Comparison of ENCODE assay signal across 24 cellular contexts in the genomic region with DNA sequence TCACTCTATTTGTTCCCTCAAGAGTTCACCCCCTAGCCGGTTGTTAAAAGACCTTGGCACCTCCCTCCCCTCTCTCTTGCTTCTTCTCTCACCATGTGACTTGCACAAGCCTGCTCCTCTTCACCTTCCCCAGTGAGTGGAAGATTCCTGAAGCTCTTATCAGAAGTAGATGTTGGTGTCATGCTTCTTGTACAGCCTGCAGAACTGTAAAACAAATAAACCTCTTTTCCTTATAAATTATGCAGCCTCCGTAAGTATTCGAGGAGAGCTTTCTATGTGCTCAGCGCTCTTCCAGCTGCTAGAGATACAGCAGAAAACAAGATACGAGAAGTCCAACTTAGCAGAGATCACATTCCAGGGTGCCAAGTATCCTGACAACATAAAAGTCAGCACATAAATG.
DNase-seq lines count a peak whose midpoint lies in the region; ATAC-seq, FAIRE-seq and TF ChIP-seq lines count a peak whose summit lies in the region.
"Had no signal": no experiment of that assay in that cellular context is flagged by ENCODE, and none has a peak within 500 bp of the region (broad histone marks: within the 10 kb centered on the region; RNA-seq: fewer than 3 reads in every experiment).

No MANE protein-coding gene starts in this region.

- H3K36me3 Mint-ChIP-seq in stimulated activated memory B cell treated with anti-CD40 and anti-IgM and Interleukin-4, amounts not matched to agents 10 μg/mL and 1 μg/mL and 100 μg/mL, for 72 hours, result peaks cover 7% of the 10 kb centered on the region
- peaks cover 2% of the 10 kb centered on the region for H3K36me3 Mint-ChIP-seq in T-helper 17 cell (ENCODE audit: low read depth)
- H3K36me3 Mint-ChIP-seq: CD8-positive, alpha-beta T cell had no signal

- TF ChIP-seq POLR2A in breast epithelium (IDR thresholded peaks at IDR 0.05), result no peak

- H3K4me3 ChIP-seq in mammary epithelial cell (replicated peaks in 1 of 3; ENCODE audit: insufficient read depth in 1 of 3, low read depth in 2 of 3, low read length in 3 of 3) (no peak overlapping the region), breast epithelium (no peak overlapping the region), PC-9 (no peak overlapping the region), keratinocyte (ENCODE audit: control insufficient read depth in 2 of 3, extremely low read depth in 1 of 3, insufficient read depth in 2 of 3, low read depth in 1 of 3, low read length in 3 of 3) (no peak overlapping the region)
- H3K4me3 ChIP-seq: A549; BLaER1 treated with 17β-estradiol and CSF1 and Interleukin-3, amounts not matched to agents 10 nM and 100 nM had no signal

- BruUV-seq in mammary epithelial cell (replicated peaks; lab: Mats Ljungman, UMichigan), result no TSS peak
- no TSS peak for BruUV-seq in PC-9 (replicated peaks; lab: Mats Ljungman, UMichigan)

- 98% methylated on average over 5 of the region's 5 CpGs for WGBS in mammary epithelial cell (ENCODE audit: low coverage, missing lambda C conversion rate)

- H3K27ac ChIP-seq in mammary epithelial cell (ENCODE audit: insufficient read depth, low read depth, low read length), result peak overlapping the region; percentile 96
- no peak overlapping the region for H3K27ac ChIP-seq in breast epithelium
- peak overlapping the region; percentile 100 for H3K27ac ChIP-seq in PC-9
- H3K27ac ChIP-seq in keratinocyte (ENCODE audit: control insufficient read depth, insufficient read depth, low read length), result peak overlapping the region; percentile 4
- H3K27ac ChIP-seq: 22Rv1; BLaER1 treated with 17β-estradiol and CSF1 and Interleukin-3, amounts not matched to agents 10 nM and 100 nM; C4-2B had no signal

- POLR2A ChIA-PET in PC-9 (lab: Charles Lee; ENCODE audit: unreplicated experiment), result no interaction called here

- H3K4me1 Mint-ChIP-seq in stimulated activated memory B cell treated with anti-CD40 and anti-IgM and Interleukin-4, amounts not matched to agents 10 μg/mL and 1 μg/mL and 100 μg/mL, for 72 hours, result peaks cover 32% of the 10 kb centered on the region
- no peaks in the 10 kb centered on the region for H3K4me1 Mint-ChIP-seq in T-helper 17 cell
- H3K4me1 Mint-ChIP-seq: B cell had no signal

- CTCF ChIA-PET in mammary epithelial cell (lab: Charles Lee; ENCODE audit: low non-redundant PET) (no interaction called here), PC-9 (lab: Charles Lee) (no interaction called here)

- H2AFZ ChIP-seq in mammary epithelial cell (ENCODE audit: low read depth, low read length) (no peak overlapping the region), PC-9 (no peak overlapping the region), keratinocyte (ENCODE audit: control insufficient read depth, low read length) (no peak overlapping the region)

- in situ Hi-C loops in mammary epithelial cell (cut with MboI; ENCODE audit: low sequenced_read_pairs in 2 of 2), result loop anchor here in 1 of 2 donors (5.0 kb wide), 1 partner anchor 309 kb away; no protein-coding TSS in a partner anchor

- H3K4me3 Mint-ChIP-seq in stimulated activated memory B cell treated with anti-CD40 and anti-IgM and Interleukin-4, amounts not matched to agents 10 μg/mL and 1 μg/mL and 100 μg/mL, for 72 hours, result no peak overlapping the region
- H3K4me3 Mint-ChIP-seq in T-helper 17 cell, result no peak overlapping the region
- H3K4me3 Mint-ChIP-seq: B cell; CD4-positive, alpha-beta T cell; CD8-positive, alpha-beta T cell had no signal

- H3K9me3 ChIP-seq in mammary epithelial cell (replicated peaks; ENCODE audit: insufficient read depth, low read length), result peaks cover 3% of the 10 kb centered on the region
- no peaks in the 10 kb centered on the region for H3K9me3 ChIP-seq in breast epithelium
- peaks cover 6% of the 10 kb centered on the region; the same call in 1 of the 2 replicates for H3K9me3 ChIP-seq in PC-9 (ENCODE audit: insufficient read depth, low read depth)
- peaks cover 13% of the 10 kb centered on the region for H3K9me3 ChIP-seq in keratinocyte (ENCODE audit: control insufficient read depth, low read depth, low read length)
- H3K9me3 ChIP-seq in T-helper 17 cell (ENCODE audit: control insufficient read depth, low read length, poor library complexity, severe bottlenecking), result no peaks in the 10 kb centered on the region
- H3K9me3 ChIP-seq: A549, Caco-2 had no signal

- no peak for FAIRE-seq in keratinocyte (lab: Jason Lieb, UNC)
- FAIRE-seq: A549, D721Med, G401.6, GM12891, GM18507 had no signal

- no peaks in the 10 kb centered on the region for H3K27me3 ChIP-seq in mammary epithelial cell (ENCODE audit: insufficient read depth, low read length)
- no peaks in the 10 kb centered on the region for H3K27me3 ChIP-seq in breast epithelium
- H3K27me3 ChIP-seq in PC-9 (ENCODE audit: insufficient read depth, low read depth), result no peaks in the 10 kb centered on the region
- no peaks in the 10 kb centered on the region for H3K27me3 ChIP-seq in keratinocyte (ENCODE audit: control insufficient read depth, extremely low read depth, insufficient read depth, low read length)
- H3K27me3 ChIP-seq: BLaER1 treated with 17β-estradiol and CSF1 and Interleukin-3, amounts not matched to agents 10 nM and 100 nM had no signal

- no peaks in the 10 kb centered on the region for H3K27me3 Mint-ChIP-seq in stimulated activated memory B cell treated with anti-CD40 and anti-IgM and Interleukin-4, amounts not matched to agents 10 μg/mL and 1 μg/mL and 100 μg/mL, for 72 hours
- no peaks in the 10 kb centered on the region for H3K27me3 Mint-ChIP-seq in T-helper 17 cell
- H3K27me3 Mint-ChIP-seq: B cell; CD4-positive, alpha-beta T cell had no signal

- no peaks in the 10 kb centered on the region for H3K9me2 ChIP-seq in PC-9 (ENCODE audit: insufficient read depth)

- no peaks in the 10 kb centered on the region for H3K79me2 ChIP-seq in mammary epithelial cell (ENCODE audit: insufficient read depth, low read length)
- no peaks in the 10 kb centered on the region for H3K79me2 ChIP-seq in PC-9 (ENCODE audit: low read depth)
- no peaks in the 10 kb centered on the region for H3K79me2 ChIP-seq in keratinocyte (ENCODE audit: control insufficient read depth, insufficient read depth, low read length)

- H3K27ac Mint-ChIP-seq in stimulated activated memory B cell treated with anti-CD40 and anti-IgM and Interleukin-4, amounts not matched to agents 10 μg/mL and 1 μg/mL and 100 μg/mL, for 72 hours, result peak overlapping the region; percentile 57
- no peak overlapping the region for H3K27ac Mint-ChIP-seq in T-helper 17 cell
- H3K27ac Mint-ChIP-seq: B cell; CD4-positive, alpha-beta T cell; CD8-positive, alpha-beta T cell had no signal

- peaks cover 41% of the 10 kb centered on the region for H3F3A ChIP-seq in PC-9 (ENCODE audit: insufficient read depth, low read depth)

- DNase-seq in mammary epithelial cell (no peak), breast epithelium (ENCODE audit: low spot score in 2 of 2) (no peak), PC-9 (no peak), keratinocyte (ENCODE audit: low read depth, low spot score) (no peak), T-helper 17 cell (no peak), NCI-H1930 (lab: John Stamatoyannopoulos, UW) (no peak)
- DNase-seq: AML-193; Caco-2; Calu3; CD4-positive, alpha-beta T cell; CD8-positive, alpha-beta T cell; DMS79 treated with DMSO at 0.1 percent for 48 hours; GF-D8 had no signal

- no peaks in the 10 kb centered on the region for H3K36me3 ChIP-seq in mammary epithelial cell (ENCODE audit: insufficient read depth, low read length)
- H3K36me3 ChIP-seq in breast epithelium, result no peaks in the 10 kb centered on the region
- 0 out of 2 replicates have a peak, but pooled peaks cover 9% of the 10 kb centered on the region for H3K36me3 ChIP-seq in PC-9 (ENCODE audit: low read depth)
- H3K36me3 ChIP-seq in keratinocyte (ENCODE audit: control insufficient read depth in 2 of 2, extremely low read depth in 1 of 2, insufficient read depth in 2 of 2, low read length in 2 of 2), result no peaks in the 10 kb centered on the region
- H3K36me3 ChIP-seq: BLaER1 treated with 17β-estradiol and CSF1 and Interleukin-3, amounts not matched to agents 10 nM and 100 nM had no signal

- H3K4me1 ChIP-seq in mammary epithelial cell (ENCODE audit: insufficient read depth, low read length) (peaks cover 19% of the 10 kb centered on the region), breast epithelium (no peaks in the 10 kb centered on the region), PC-9 (replicated peaks; ENCODE audit: insufficient read depth) (peaks cover 48% of the 10 kb centered on the region), keratinocyte (ENCODE audit: control insufficient read depth, extremely low read depth, insufficient read depth, low read length) (peaks cover 30% of the 10 kb centered on the region)
- H3K4me1 ChIP-seq: BLaER1 treated with 17β-estradiol and CSF1 and Interleukin-3, amounts not matched to agents 10 nM and 100 nM had no signal

- H3K9me1 ChIP-seq in keratinocyte (ENCODE audit: control insufficient read depth, extremely low read depth, insufficient read depth, low read length), result no peaks in the 10 kb centered on the region

- ATAC-seq in stimulated activated memory B cell treated with anti-CD40 and anti-IgM and Interleukin-4, amounts not matched to agents 10 μg/mL and 1 μg/mL and 100 μg/mL, for 72 hours, result no peak
- ATAC-seq in T-helper 17 cell (no peak), GM19455 (IDR thresholded peaks at IDR 0.05; ENCODE audit: unreplicated experiment) (no peak)
- ATAC-seq: A549; CD8-positive, alpha-beta T cell had no signal

- no peak overlapping the region for H3K4me2 ChIP-seq in mammary epithelial cell (ENCODE audit: insufficient read depth, low read depth, low read length)
- H3K4me2 ChIP-seq in PC-9, result no peak overlapping the region
- no peak overlapping the region for H3K4me2 ChIP-seq in keratinocyte (ENCODE audit: control insufficient read depth, extremely low read depth, insufficient read depth, low read depth, low read length)
- H3K4me2 ChIP-seq: A549; BLaER1 treated with 17β-estradiol and CSF1 and Interleukin-3, amounts not matched to agents 10 nM and 100 nM had no signal

- no peaks in the 10 kb centered on the region for H4K20me1 ChIP-seq in mammary epithelial cell (ENCODE audit: insufficient read depth, low read length)
- H4K20me1 ChIP-seq in PC-9 (ENCODE audit: insufficient read depth), result no peaks in the 10 kb centered on the region
- no peaks in the 10 kb centered on the region for H4K20me1 ChIP-seq in keratinocyte (ENCODE audit: control insufficient read depth, extremely low read depth, insufficient read depth, low read length)
- H4K20me1 ChIP-seq: BLaER1 treated with 17β-estradiol and CSF1 and Interleukin-3, amounts not matched to agents 10 nM and 100 nM had no signal

- dilution Hi-C loops in mammary epithelial cell (cut with HindIII; ENCODE audit: low sequenced_read_pairs), result no loop called here
- dilution Hi-C loops in keratinocyte (cut with MboI; ENCODE audit: extremely low pct_ligation_motif_present, low sequenced_read_pairs), result no loop called here

- intact Hi-C loops in mammary epithelial cell (cut with micrococcal nuclease), result loop anchor here (10.0 kb wide), 1 partner anchor 451 kb away; no protein-coding TSS in a partner anchor
- intact Hi-C loops in breast epithelium (cut with DNase I; ENCODE audit: low total_unique reads), result no loop called here
- intact Hi-C loops in PC-9 (cut with micrococcal nuclease; ENCODE audit: unreplicated experiment), result loop anchor here (5.0 to 10.0 kb wide), 2 partner anchors 36 to 59 kb away; no protein-coding TSS in a partner anchor

- TF ChIP-seq CTCF in mammary epithelial cell (conservative IDR thresholded peaks at IDR 0.05 in 1 of 2, IDR thresholded peaks at IDR 0.05 in 1 of 2; ENCODE audit: extremely low read depth in 1 of 2, insufficient read depth in 1 of 2, low read depth in 1 of 2, low read length in 2 of 2) (no peak), breast epithelium (IDR thresholded peaks at IDR 0.05) (no peak), PC-9 (conservative IDR thresholded peaks at IDR 0.05) (no peak), keratinocyte (optimal IDR thresholded peaks at IDR 0.05 in 1 of 3, IDR thresholded peaks at IDR 0.05 in 1 of 3, conservative IDR thresholded peaks at IDR 0.05 in 1 of 3; ENCODE audit: extremely low read depth in 1 of 3, insufficient read depth in 2 of 3, low read length in 3 of 3) (no peak)

- peaks cover 18% of the 10 kb centered on the region for H3K9me3 Mint-ChIP-seq in stimulated activated memory B cell treated with anti-CD40 and anti-IgM and Interleukin-4, amounts not matched to agents 10 μg/mL and 1 μg/mL and 100 μg/mL, for 72 hours
- H3K9me3 Mint-ChIP-seq: CD4-positive, alpha-beta T cell; CD8-positive, alpha-beta T cell had no signal

- H3K9ac ChIP-seq in mammary epithelial cell (ENCODE audit: insufficient read depth, low read length), result no peak overlapping the region
- no peak overlapping the region for H3K9ac ChIP-seq in keratinocyte (ENCODE audit: control insufficient read depth, extremely low read depth, insufficient read depth, low read length)
- H3K9ac ChIP-seq: BLaER1 treated with 17β-estradiol and CSF1 and Interleukin-3, amounts not matched to agents 10 nM and 100 nM had no signal

Comparison
In these comparisons a context has a peak if more than half of its experiments do, and no peak if none do; other contexts are left out.
1. H3K27ac ChIP-seq: peak in mammary epithelial cell (single experiment), PC-9 (single experiment) and keratinocyte (single experiment); none in breast epithelium (0 of 2).